Comparison of ENCODE assay signal across 24 cellular contexts in the genomic region with DNA sequence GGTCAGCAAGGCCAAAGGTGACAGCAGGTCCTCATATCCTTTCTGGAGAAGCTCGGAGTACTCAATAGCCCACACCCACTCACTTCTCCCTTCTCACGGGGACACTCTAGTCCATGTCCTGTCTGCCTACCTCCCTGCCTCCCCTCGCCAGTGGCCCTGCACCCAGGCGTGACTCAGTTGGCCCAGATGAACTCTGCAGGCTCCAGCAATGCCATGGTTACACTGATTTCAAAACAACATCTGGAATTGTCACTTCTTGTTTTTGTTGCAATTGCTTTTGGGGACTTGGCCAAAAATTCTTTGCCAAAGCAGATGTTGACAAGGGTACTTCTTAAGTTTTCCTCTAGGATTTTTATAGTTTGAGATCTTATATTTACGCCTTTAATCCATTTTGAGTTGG. TPM values are rescaled to one million over a fixed set of nuclear protein-coding genes. Genes with fewer than 3 reads are reported as not detected.
DNase-seq lines count a peak whose midpoint lies in the region; ATAC-seq and TF ChIP-seq lines count a peak whose summit lies in the region.
"Had no signal": no experiment of that assay in that cellular context is flagged by ENCODE, and none has a peak within 500 bp of the region (broad histone marks: within the 10 kb centered on the region; RNA-seq: fewer than 3 reads in every experiment).

No MANE protein-coding gene starts in this region.

- H3K27ac Mint-ChIP-seq in glutamatergic neuron (ENCODE audit: unreplicated experiment), result no peak overlapping the region
- H3K27ac Mint-ChIP-seq in activated T-helper 2 cell treated with anti-CD3 and anti-CD28 coated beads, Interferon-gamma antibody, Interleukin-2, Interleukin-4, amounts not matched to agents 10 μg/mL and 5 μg/mL and 100 μg/mL, durations not matched to agents 14 hours and 24 hours and 36 hours, result no peak overlapping the region
- H3K27ac Mint-ChIP-seq: B cell; CD8-positive, alpha-beta T cell had no signal

- intact Hi-C loops in Right ventricle myocardium inferior (cut with DNase I) (no loop called here), cardiac septum (cut with DNase I) (no loop called here), left ventricle myocardium superior (cut with micrococcal nuclease) (no loop called here)
- intact Hi-C loops in activated T-helper 2 cell treated with anti-CD3 and anti-CD28 coated beads, Interferon-gamma antibody, Interleukin-2, Interleukin-4, amounts not matched to agents 10 μg/mL and 5 μg/mL and 100 μg/mL, durations not matched to agents 14 hours and 24 hours and 36 hours (cut with micrococcal nuclease), result no loop called here

- H3K4me1 ChIP-seq in subcutaneous abdominal adipose tissue (ENCODE audit: control insufficient read depth in 5 of 5, insufficient read depth in 5 of 5, low read length in 5 of 5), result peaks cover 5 to 26% (median 24%) of the 10 kb centered on the region in 5 donors
- H3K4me1 ChIP-seq: Caco-2 had no signal

- H3K4me3 Mint-ChIP-seq in glutamatergic neuron (ENCODE audit: unreplicated experiment), result no peak overlapping the region
- no peak overlapping the region for H3K4me3 Mint-ChIP-seq in activated T-helper 2 cell treated with anti-CD3 and anti-CD28 coated beads, Interferon-gamma antibody, Interleukin-2, Interleukin-4, amounts not matched to agents 10 μg/mL and 5 μg/mL and 100 μg/mL, durations not matched to agents 14 hours and 24 hours and 36 hours (ENCODE audit: low read depth)
- H3K4me3 Mint-ChIP-seq: B cell; CD8-positive, alpha-beta T cell had no signal

- no peak for TF ChIP-seq CTCF in glutamatergic neuron (IDR thresholded peaks at IDR 0.05; ENCODE audit: partially characterized antibody, unreplicated experiment)

- H3K4me3 ChIP-seq in subcutaneous abdominal adipose tissue (ENCODE audit: low read depth in 1 of 5, low read length in 5 of 5), result peak overlapping the region in 1 of 5 donors; percentile 22
- H3K4me3 ChIP-seq: MG63, PC-9 had no signal

- peaks cover 13% of the 10 kb centered on the region for H3K36me3 Mint-ChIP-seq in glutamatergic neuron (ENCODE audit: unreplicated experiment)
- H3K36me3 Mint-ChIP-seq in activated T-helper 2 cell treated with anti-CD3 and anti-CD28 coated beads, Interferon-gamma antibody, Interleukin-2, Interleukin-4, amounts not matched to agents 10 μg/mL and 5 μg/mL and 100 μg/mL, durations not matched to agents 14 hours and 24 hours and 36 hours (ENCODE audit: low read depth), result no peaks in the 10 kb centered on the region

- H3K27me3 Mint-ChIP-seq in glutamatergic neuron (ENCODE audit: unreplicated experiment), result no peaks in the 10 kb centered on the region
- H3K27me3 Mint-ChIP-seq in activated T-helper 2 cell treated with anti-CD3 and anti-CD28 coated beads, Interferon-gamma antibody, Interleukin-2, Interleukin-4, amounts not matched to agents 10 μg/mL and 5 μg/mL and 100 μg/mL, durations not matched to agents 14 hours and 24 hours and 36 hours (ENCODE audit: low read depth), result peaks cover 8% of the 10 kb centered on the region

- peak overlapping the region; percentile 55 for H3K27ac ChIP-seq in subcutaneous abdominal adipose tissue (ENCODE audit: low read depth, low read length)
- H3K27ac ChIP-seq: 22Rv1, C4-2B, PC-9 had no signal

- H3K36me3 ChIP-seq in subcutaneous abdominal adipose tissue (ENCODE audit: control insufficient read depth in 5 of 5, insufficient read depth in 5 of 5, low read length in 5 of 5), result peaks cover 0 to 3% (median 0%) of the 10 kb centered on the region in 5 donors
- H3K36me3 ChIP-seq: MG63 had no signal

- no peak overlapping the region for H3K9ac ChIP-seq in subcutaneous abdominal adipose tissue (ENCODE audit: low read length in 5 of 5)

- peaks cover 3 to 14% (median 4%) of the 10 kb centered on the region in 5 donors for H3K9me3 ChIP-seq in subcutaneous abdominal adipose tissue (ENCODE audit: control insufficient read depth in 5 of 5, low read length in 5 of 5)
- H3K9me3 ChIP-seq: Caco-2 had no signal

- H3K9me3 Mint-ChIP-seq in glutamatergic neuron (ENCODE audit: unreplicated experiment), result peaks cover 3% of the 10 kb centered on the region
- H3K9me3 Mint-ChIP-seq in activated T-helper 2 cell treated with anti-CD3 and anti-CD28 coated beads, Interferon-gamma antibody, Interleukin-2, Interleukin-4, amounts not matched to agents 10 μg/mL and 5 μg/mL and 100 μg/mL, durations not matched to agents 14 hours and 24 hours and 36 hours, result no peaks in the 10 kb centered on the region

- no peak for DNase-seq in Right ventricle myocardium inferior (ENCODE audit: missing footprints)
- DNase-seq in cardiac septum (ENCODE audit: low spot score), result no peak
- DNase-seq in left ventricle myocardium superior, result peak; percentile 39
- no peak for DNase-seq in glutamatergic neuron
- DNase-seq in activated T-helper 2 cell treated with anti-CD3 and anti-CD28 coated beads, Interferon-gamma antibody, Interleukin-2, Interleukin-4, amounts not matched to agents 10 μg/mL and 5 μg/mL and 100 μg/mL, durations not matched to agents 14 hours and 24 hours and 36 hours (ENCODE audit: low spot score), result no peak
- no peak for DNase-seq in NCI-H2107 (lab: John Stamatoyannopoulos, UW)
- DNase-seq: Caco-2; CD8-positive, alpha-beta T cell; HCEC 1CT; IMR-90; KG1; MG63; NCI-H1105 treated with DMSO at 0.1 percent for 48 hours; NCI-H146; NCI-H2029; NCI-H2227 treated with DMSO at 0.1 percent for 48 hours; NCI-H526 treated with DMSO at 0.1 percent for 48 hours; PC-9; SHP77 had no signal

- no peaks in the 10 kb centered on the region for H3K27me3 ChIP-seq in subcutaneous abdominal adipose tissue (ENCODE audit: control insufficient read depth in 5 of 5, insufficient read depth in 4 of 5, low read length in 5 of 5)

- H3K4me1 Mint-ChIP-seq in glutamatergic neuron (ENCODE audit: low read depth, unreplicated experiment), result no peaks in the 10 kb centered on the region
- no peaks in the 10 kb centered on the region for H3K4me1 Mint-ChIP-seq in activated T-helper 2 cell treated with anti-CD3 and anti-CD28 coated beads, Interferon-gamma antibody, Interleukin-2, Interleukin-4, amounts not matched to agents 10 μg/mL and 5 μg/mL and 100 μg/mL, durations not matched to agents 14 hours and 24 hours and 36 hours (ENCODE audit: low read depth)
- H3K4me1 Mint-ChIP-seq: B cell had no signal

- ATAC-seq in Right ventricle myocardium inferior, result peak; percentile 83
- peak; percentile 85 for ATAC-seq in left ventricle myocardium superior
- ATAC-seq: CD8-positive, alpha-beta T cell had no signal

RNA-seq across cellular contexts. Expression of gene IL16, which starts 13.0 kb away (rescaled TPM):
- total RNA-seq in Right ventricle myocardium inferior (3.7 TPM), cardiac septum (2.5 TPM), left ventricle myocardium superior (5.5 TPM), glutamatergic neuron (ENCODE audit: unreplicated experiment) (0.27 TPM)
- total RNA-seq in activated T-helper 2 cell treated with anti-CD3 and anti-CD28 coated beads, Interferon-gamma antibody, Interleukin-2, Interleukin-4, amounts not matched to agents 10 μg/mL and 5 μg/mL and 100 μg/mL, durations not matched to agents 14 hours and 24 hours and 36 hours, result 42.3 and 42.8 TPM in 2 replicates
- total RNA-seq: Caco-2, NCI-H460 had no signal
